ENCODE assay signal across 9 cellular contexts in genomic region chr10:124739996-124740373, GRCh38. TPM values are rescaled to one million over a fixed set of nuclear protein-coding genes. Genes with fewer than 3 reads are reported as not detected.
A peak's percentile ranks its signal among the peaks of the same experiment; 100 is the strongest.
DNase-seq lines count a peak whose midpoint lies in the region; TF ChIP-seq lines count a peak whose summit lies in the region.
"Had no signal": no experiment of that assay in that cellular context is flagged by ENCODE, and none has a peak within 500 bp of the region (broad histone marks: within the 10 kb centered on the region; RNA-seq: fewer than 3 reads in every experiment).

No MANE protein-coding gene starts in this region.

- no peak overlapping the region for H2BK5ac ChIP-seq in neuronal stem cell (ENCODE audit: low read length)

- H2BK15ac ChIP-seq in neuronal stem cell (ENCODE audit: low read length), result no peak overlapping the region

- H2AK5ac ChIP-seq in neuronal stem cell (ENCODE audit: low read depth, low read length), result no peak overlapping the region

- H2BK12ac ChIP-seq in neuronal stem cell (ENCODE audit: low read length), result no peak overlapping the region

- H3K27ac ChIP-seq in VCaP (peak overlapping the region; percentile 93), neuronal stem cell (replicated peaks; ENCODE audit: low read length) (no peak overlapping the region)

- H3K4me2 ChIP-seq in skeletal muscle satellite cell (ENCODE audit: low read length) (peak overlapping the region; percentile 80), neuronal stem cell (ENCODE audit: insufficient read depth, low read length, poor library complexity, severe bottlenecking) (no peak overlapping the region)

- H3K4ac ChIP-seq in neuronal stem cell (ENCODE audit: low read length), result no peak overlapping the region

- H3K9me3 ChIP-seq in skeletal muscle satellite cell (replicated peaks; ENCODE audit: low read length), result no peaks in the 10 kb centered on the region
- H3K9me3 ChIP-seq in neuronal stem cell (replicated peaks in 1 of 2; ENCODE audit: control insufficient read depth in 2 of 2, insufficient read depth in 1 of 2, low read depth in 1 of 2, low read length in 2 of 2), result no peaks in the 10 kb centered on the region

- H4K8ac ChIP-seq in neuronal stem cell (ENCODE audit: low read depth, low read length), result no peak overlapping the region

- H3K4me1 ChIP-seq in skeletal muscle satellite cell (ENCODE audit: control insufficient read depth, insufficient read depth, low read length), result peaks cover 62% of the 10 kb centered on the region
- H3K4me1 ChIP-seq in neuronal stem cell (ENCODE audit: control insufficient read depth in 2 of 2, insufficient read depth in 1 of 2, low read depth in 1 of 2, low read length in 2 of 2), result peaks cover 30 to 53% of the 10 kb centered on the region in 2 donors

- in situ Hi-C loops in GM13977 (cut with MboI; ENCODE audit: low pct_unique_long_range_greater_than_20kb, low sequenced_read_pairs, unreplicated experiment), result loop anchor here (10.0 kb wide), 2 partner anchors 105 to 195 kb away; no protein-coding TSS in a partner anchor

- no peak overlapping the region for H2BK120ac ChIP-seq in neuronal stem cell (ENCODE audit: low read depth, low read length)

- peak overlapping the region; percentile 79; the same call in 1 of the 2 replicates for H3K4me3 ChIP-seq in HFF-Myc (replicated peaks; ENCODE audit: low read depth, low read length)
- H3K4me3 ChIP-seq in fibroblast of villous mesenchyme (ENCODE audit: low read depth, low read length), result peak overlapping the region; percentile 32
- peak overlapping the region; percentile 56 for H3K4me3 ChIP-seq in skeletal muscle satellite cell (ENCODE audit: low read length)
- no peak overlapping the region for H3K4me3 ChIP-seq in neuronal stem cell (ENCODE audit: low read length in 2 of 2)

- no peak overlapping the region for H3K14ac ChIP-seq in neuronal stem cell (ENCODE audit: low read length)

- H3K18ac ChIP-seq in neuronal stem cell (ENCODE audit: low read length), result no peak overlapping the region

- peak overlapping the region; percentile 65 for H3K9ac ChIP-seq in skeletal muscle satellite cell (ENCODE audit: low read depth, low read length)
- H3K9ac ChIP-seq in neuronal stem cell (ENCODE audit: low read depth, low read length, poor library complexity), result no peak overlapping the region

- H4K91ac ChIP-seq in neuronal stem cell (ENCODE audit: low read depth, low read length, poor library complexity), result no peak overlapping the region

- peaks cover 12% of the 10 kb centered on the region for H3K79me1 ChIP-seq in neuronal stem cell (ENCODE audit: low read depth, low read length)

- no peaks in the 10 kb centered on the region for H3K27me3 ChIP-seq in skeletal muscle satellite cell (ENCODE audit: control insufficient read depth, insufficient read depth, low read length)
- H3K27me3 ChIP-seq in neuronal stem cell (ENCODE audit: control insufficient read depth in 3 of 3, insufficient read depth in 3 of 3, low read depth in 1 of 3, low read length in 3 of 3), result no peaks in the 10 kb centered on the region

- H2AFZ ChIP-seq in neuronal stem cell (ENCODE audit: low read length), result no peak overlapping the region

- H3K36me3 ChIP-seq in skeletal muscle satellite cell (ENCODE audit: insufficient read depth, low read length) (no peaks in the 10 kb centered on the region), neuronal stem cell (replicated peaks in 1 of 2; ENCODE audit: control insufficient read depth in 2 of 2, insufficient read depth in 2 of 2, low read length in 2 of 2) (peaks cover 0 to 7% of the 10 kb centered on the region in 2 donors)

- no peak for DNase-seq in HFF-Myc (ENCODE audit: extremely low read depth, low read depth)
- DNase-seq in fibroblast of villous mesenchyme (ENCODE audit: low read depth), result no peak
- no peak for DNase-seq in GM13977 (ENCODE audit: low spot score)
- DNase-seq in SIG-M5 treated with dmso at 0.1 percent for 504 hours (lab: John Stamatoyannopoulos, UW; ENCODE audit: unreplicated experiment), result no peak
- no peak for DNase-seq in D341Med (ENCODE audit: low spot score)
- no peak for DNase-seq in neuronal stem cell (ENCODE audit: low spot score)
- DNase-seq: NCI-H774 had no signal

- no peak overlapping the region for H3K23ac ChIP-seq in neuronal stem cell (ENCODE audit: low read depth, low read length, poor library complexity)

- WGBS in neuronal stem cell (ENCODE audit: extremely low coverage in 2 of 2, insufficient read length in 2 of 2, insufficient replicate concordance in 1 of 2), 2 donors, result no CpG with 5 or more reads among the region's 6 CpGs

- TF ChIP-seq CTCF in HFF-Myc (IDR thresholded peaks at IDR 0.05; ENCODE audit: low read depth, low read length, missing control alignments) (no peak), VCaP (conservative IDR thresholded peaks at IDR 0.05) (no peak), fibroblast of villous mesenchyme (IDR thresholded peaks at IDR 0.05; ENCODE audit: insufficient read depth, low read depth, low read length) (no peak), GM13977 (IDR thresholded peaks at IDR 0.05; ENCODE audit: extremely low read depth, insufficient read depth, missing control alignments) (no peak)

RNA-seq across cellular contexts. Expression of gene FAM53B, which starts 4.2 kb away (rescaled TPM):
- total RNA-seq in fibroblast of villous mesenchyme, result 13.4 and 13.9 TPM in 2 replicates
- 14.4 and 18.6 TPM in 2 replicates for total RNA-seq in skeletal muscle satellite cell (2012; rRNA removed)
- polyA plus RNA-seq in neuronal stem cell (2013, experiment 1 of 2), result 15.1 TPM
- 15.7 TPM for polyA plus RNA-seq in neuronal stem cell (2013, experiment 2 of 2)

RNA-seq across cellular contexts. Expression of gene EEF1AKMT2, which starts 51.7 kb away (rescaled TPM):
- 19.9 and 20.0 TPM in 2 replicates for total RNA-seq in fibroblast of villous mesenchyme
- 15.1 and 18.3 TPM in 2 replicates for total RNA-seq in skeletal muscle satellite cell (2012; rRNA removed)
- 17.4 TPM for polyA plus RNA-seq in neuronal stem cell (2013, experiment 1 of 2)
- 19.7 TPM for polyA plus RNA-seq in neuronal stem cell (2013, experiment 2 of 2)

Comparison
In these comparisons a context has a peak if more than half of its experiments do, and no peak if none do; other contexts are left out.
1. H3K4me3 ChIP-seq: peak in HFF-Myc (single experiment), fibroblast of villous mesenchyme (single experiment) and skeletal muscle satellite cell (single experiment); none in neuronal stem cell (0 of 2).